ENCODE assay signal across 33 cellular contexts in the genomic region with DNA sequence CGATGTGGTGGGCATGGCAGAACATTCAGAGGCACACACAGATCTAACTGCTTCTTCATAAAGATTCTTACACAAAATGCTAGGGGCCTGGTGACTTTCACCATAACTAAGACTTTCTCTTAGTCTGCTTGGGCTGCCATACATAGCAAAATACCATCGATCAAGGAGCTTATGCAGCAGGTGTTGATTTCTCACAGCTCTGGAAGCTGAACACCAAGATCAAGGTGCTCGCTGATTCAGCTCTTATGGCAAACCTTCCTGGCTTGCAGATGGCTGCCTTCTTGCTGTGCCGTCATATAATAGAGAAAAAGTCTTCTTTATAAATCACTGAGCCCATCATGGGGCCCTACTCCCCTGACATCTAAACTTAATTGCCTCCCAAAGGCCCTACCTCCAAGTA.
"Had no signal": no experiment of that assay in that cellular context is flagged by ENCODE, and none has a peak within 500 bp of the region (broad histone marks: within the 10 kb centered on the region; RNA-seq: fewer than 3 reads in every experiment).

No MANE protein-coding gene starts in this region.

- H3K9me2 ChIP-seq: SK-N-SH had no signal

- H3K9me3 Mint-ChIP-seq: T-cell had no signal

- H3K4me1 Mint-ChIP-seq: T-cell had no signal

- H3K27me3 ChIP-seq: MG63, Peyer's patch, SJSA1 had no signal

- H3K27ac ChIP-seq: KMS-11, Peyer's patch, RWPE1, SJSA1 had no signal

- H3K4me3 ChIP-seq: MG63, Peyer's patch, SJSA1 had no signal

- H3K9me3 ChIP-seq: MG63, Peyer's patch, SK-N-SH had no signal

- H3K9ac ChIP-seq: KMS-11, SK-N-SH had no signal

- DNase-seq: Kasumi-1, MG63, NCI-H1048, NCI-H1092 treated with DMSO at 0.1 percent for 48 hours, NCI-H1105 treated with DMSO at 0.1 percent for 48 hours, NCI-H1436, NCI-H146, NCI-H1694, NCI-H187, NCI-H1930, NCI-H2029 treated with DMSO at 0.1 percent for 48 hours, NCI-H2081 treated with DMSO at 0.1 percent for 48 hours, NCI-H2107, NCI-H2171, NCI-H226, NCI-H446 treated with DMSO at 0.1 percent for 48 hours, NCI-H510A, NCI-H524, NCI-H526, NCI-H69, NCI-H748 treated with DMSO at 0.1 percent for 48 hours, NCI-H82, OCI-M1, PC-3, Peyer's patch, SHP77, SIG-M5, SK-N-SH, T-cell had no signal

- H3K36me3 ChIP-seq: MG63, Peyer's patch, SJSA1 had no signal

- H3K4me2 ChIP-seq: KMS-11, SK-N-SH had no signal

- ATAC-seq: PC-3, Right ventricle myocardium inferior, T-cell had no signal

- H3K4me3 Mint-ChIP-seq: T-cell had no signal

- H3K36me3 Mint-ChIP-seq: T-cell had no signal

- H3K4me1 ChIP-seq: Peyer's patch, SJSA1 had no signal

- H3K27ac Mint-ChIP-seq: T-cell had no signal
